Comparison of ENCODE assay signal across 8 cellular contexts in the genomic region with DNA sequence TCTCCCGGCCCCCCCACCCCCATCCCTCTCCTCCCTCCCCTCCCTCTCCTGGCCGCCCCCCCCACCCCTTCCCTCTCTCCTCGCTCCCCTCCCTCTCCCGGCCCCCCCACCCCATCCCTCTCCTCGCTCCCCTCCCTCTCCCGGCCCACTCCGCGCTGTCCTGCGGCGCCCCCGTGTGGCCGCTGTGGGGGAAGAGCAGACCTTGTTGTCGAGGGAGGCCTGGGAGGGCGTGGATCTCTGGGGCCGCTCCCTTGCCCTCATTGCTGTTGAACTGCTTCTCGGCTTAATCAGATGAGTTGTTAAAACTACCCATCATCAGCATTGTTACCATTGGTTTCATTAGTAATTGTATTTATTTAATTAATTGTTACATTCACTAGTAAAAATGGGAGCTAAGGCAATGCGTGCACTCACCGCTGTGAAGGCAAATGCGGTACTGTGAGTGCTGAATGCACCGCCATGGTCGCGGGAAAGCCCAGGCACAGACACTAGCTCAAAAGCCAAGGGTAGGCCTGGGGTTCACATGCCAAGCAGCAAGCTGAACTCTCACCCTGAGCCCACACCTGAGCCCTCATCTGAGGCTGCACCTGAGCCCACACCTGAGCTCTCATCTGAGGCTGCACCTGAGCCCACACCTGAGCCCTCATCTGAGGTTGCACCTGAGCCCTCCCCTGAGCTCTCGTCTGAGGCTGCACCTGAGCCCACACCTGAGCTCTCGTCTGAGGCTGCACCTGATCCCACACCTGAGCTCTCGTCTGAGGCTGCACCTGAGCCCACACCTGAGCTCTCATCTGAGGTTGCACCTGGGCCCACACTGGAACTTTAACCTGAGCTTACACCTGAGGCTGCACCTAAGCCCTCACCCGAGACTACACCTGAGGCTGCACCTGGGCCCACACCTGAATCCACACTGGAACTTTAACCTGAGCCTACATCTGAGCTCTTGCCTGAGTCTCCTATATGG. TPM values are rescaled to one million over a fixed set of nuclear protein-coding genes. Genes with fewer than 3 reads are reported as not detected.
A peak's percentile ranks its signal among the peaks of the same experiment; 100 is the strongest.
DNase-seq lines count a peak whose midpoint lies in the region; ATAC-seq and TF ChIP-seq lines count a peak whose summit lies in the region.

No MANE protein-coding gene starts in this region.

- peak; percentile 80 for TF ChIP-seq CTCF in A673 (conservative IDR thresholded peaks at IDR 0.05; ENCODE audit: low read depth, low read length)

- H3K36me3 Mint-ChIP-seq in memory B cell: peaks cover 2% of the 10 kb centered on the region

- H3K4me3 ChIP-seq in A673 (ENCODE audit: low read depth, low read length, poor library complexity, severe bottlenecking): no peak overlapping the region

- H3K9me3 Mint-ChIP-seq in memory B cell: no peaks in the 10 kb centered on the region

- H3K4me1 ChIP-seq in A673 (ENCODE audit: insufficient read depth, low read length, poor library complexity, severe bottlenecking): peaks cover 19% of the 10 kb centered on the region

- no peak overlapping the region for H3K4me3 Mint-ChIP-seq in memory B cell

- no TSS peak for BruUV-seq in A673 (replicated peaks; lab: Mats Ljungman, UMichigan)

- ATAC-seq in memory B cell (ENCODE audit: low read depth): no peak

- no peaks in the 10 kb centered on the region for H3K27me3 ChIP-seq in A673 (replicated peaks; ENCODE audit: insufficient read depth, low read depth, low read length, poor library complexity)

- H3K27ac Mint-ChIP-seq in memory B cell: no peak overlapping the region

- H3K27ac ChIP-seq in A673 (ENCODE audit: low read depth, low read length, poor library complexity, severe bottlenecking): no peak overlapping the region

- H3K36me3 ChIP-seq in A673 (ENCODE audit: insufficient read depth, low read length, poor library complexity, severe bottlenecking): no peaks in the 10 kb centered on the region

- no peaks in the 10 kb centered on the region for H3K27me3 Mint-ChIP-seq in memory B cell

- intact Hi-C loops in A673 (cut with micrococcal nuclease; ENCODE audit: unreplicated experiment): loop anchor here (10.0 kb wide), 1 partner anchor 1033 kb away; no protein-coding TSS in a partner anchor

- peaks cover 26% of the 10 kb centered on the region for H3K4me1 Mint-ChIP-seq in memory B cell

- CTCF ChIA-PET in A673 (lab: Charles Lee): interaction anchor here (0.7 to 1.4 kb wide), 5 partner anchors 10 to 800 kb away, joined by 3 to 12 read pairs (median 3); no protein-coding TSS in a partner anchor

- POLR2A ChIA-PET in A673 (lab: Charles Lee; ENCODE audit: low non-redundant PET): interaction anchor here (0.6 kb wide), 1 partner anchor 231 kb away, joined by 4 read pairs; no protein-coding TSS in a partner anchor

- DNase-seq in A673 (ENCODE audit: low spot score) (peak; percentile 94), GM19238 (ENCODE audit: insufficient read length, low spot score) (peak; percentile 73), NCI-H748 (lab: John Stamatoyannopoulos, UW; ENCODE audit: unreplicated experiment) (peak; percentile 77), dermis blood vessel endothelial cell (peak; percentile 84), memory B cell (ENCODE audit: low spot score in 2 of 2) (peak; percentile 70 to 74), GOT3 (lab: John Stamatoyannopoulos, UW) (no peak)
- DNase-seq in activated CD4-positive, alpha-beta T cell treated with anti-CD3 and anti-CD28 coated beads, Interleukin-2, amount 50 U/mL, for 4 hours: peak; percentile 66 to 73
- peak; percentile 86 for DNase-seq in stimulated activated CD8-positive, alpha-beta memory T cell treated with anti-CD3 and anti-CD28 coated beads, Interleukin-4, amount 100 ng/mL, for 48 hours

- H3K9me3 ChIP-seq in A673 (ENCODE audit: low read depth, low read length, poor library complexity, severe bottlenecking): no peaks in the 10 kb centered on the region

RNA-seq across cellular contexts. Expression of a gene that starts 8.8 kb away (rescaled TPM):
- total RNA-seq in A673 (2021): 0.20 TPM in 1 of 2 replicates, not detected in the other
- not detected in 2 replicates for total RNA-seq in dermis blood vessel endothelial cell

RNA-seq across cellular contexts. Expression of a gene that starts 19.6 kb away (rescaled TPM):
- total RNA-seq in A673 (2021): 0.34 and 0.35 TPM in 2 replicates
- total RNA-seq in dermis blood vessel endothelial cell: not detected in 2 replicates
